8 cellular contexts compared by ENCODE assay signal in genomic region chr7:141014091-141014490, GRCh38. TPM values are rescaled to one million over a fixed set of nuclear protein-coding genes. Genes with fewer than 3 reads are reported as not detected.
DNase-seq lines count a peak whose midpoint lies in the region; ATAC-seq, FAIRE-seq and TF ChIP-seq lines count a peak whose summit lies in the region.

No MANE protein-coding gene starts in this region.

- no peak overlapping the region for H3K18ac ChIP-seq in neuronal stem cell (ENCODE audit: low read length)

- no peak for TF ChIP-seq EP300 in esophagus muscularis mucosa (IDR thresholded peaks at IDR 0.05)

- FAIRE-seq in H54 (lab: Jason Lieb, UNC) = no peak

- H2AK5ac ChIP-seq in neuronal stem cell (ENCODE audit: low read depth, low read length) = no peak overlapping the region

- ATAC-seq in HG02571 (IDR thresholded peaks at IDR 0.05; ENCODE audit: unreplicated experiment) = peak; percentile 1
- peak; percentile 4 for ATAC-seq in RWPE2 (ENCODE audit: low read depth)

- intact Hi-C loops in esophagus muscularis mucosa (cut with DNase I) = loop anchor here (1.0 to 10.0 kb wide), 3 partner anchors 202 to 531 kb away; partner anchors contain the start of gene NDUFB2

- H3K9ac ChIP-seq in neuronal stem cell (ENCODE audit: low read depth, low read length, poor library complexity) = no peak overlapping the region

- H3K23ac ChIP-seq in neuronal stem cell (ENCODE audit: low read depth, low read length, poor library complexity) = no peak overlapping the region

- no peak overlapping the region for H4K8ac ChIP-seq in neuronal stem cell (ENCODE audit: low read depth, low read length)

- TF ChIP-seq POLR2A in esophagus muscularis mucosa (IDR thresholded peaks at IDR 0.05; ENCODE audit: low read depth) (no peak), H54 (IDR thresholded peaks at IDR 0.05; ENCODE audit: low read depth, low read length) (no peak)

- no peak for DNase-seq in GM12864 (ENCODE audit: low read depth)
- DNase-seq in RWPE2 (ENCODE audit: low spot score) = no peak
- DNase-seq in esophagus muscularis mucosa (ENCODE audit: extremely low spot score) = no peak
- peak; percentile 23 for DNase-seq in neuronal stem cell (ENCODE audit: low spot score)
- DNase-seq in SKM-1 treated with dmso at 0.1 percent for 144 hours (lab: John Stamatoyannopoulos, UW; ENCODE audit: unreplicated experiment) = no peak
- DNase-seq in NCI-H146 (lab: John Stamatoyannopoulos, UW) = no peak
- DNase-seq in H54 (ENCODE audit: insufficient read length, low spot score) = no peak

- H3K9me3 ChIP-seq in RWPE2 (ENCODE audit: severe bottlenecking) (no peaks in the 10 kb centered on the region), esophagus muscularis mucosa (no peaks in the 10 kb centered on the region), neuronal stem cell (replicated peaks in 1 of 2; ENCODE audit: control insufficient read depth in 2 of 2, insufficient read depth in 1 of 2, low read depth in 1 of 2, low read length in 2 of 2) (no peaks in the 10 kb centered on the region)

- no peaks in the 10 kb centered on the region for H3K27me3 ChIP-seq in RWPE2 (ENCODE audit: insufficient read depth, poor library complexity, severe bottlenecking)
- H3K27me3 ChIP-seq in esophagus muscularis mucosa = no peaks in the 10 kb centered on the region
- H3K27me3 ChIP-seq in neuronal stem cell (ENCODE audit: control insufficient read depth in 3 of 3, insufficient read depth in 3 of 3, low read depth in 1 of 3, low read length in 3 of 3) = no peaks in the 10 kb centered on the region

- peaks cover 20% of the 10 kb centered on the region for H3K36me3 ChIP-seq in RWPE2 (ENCODE audit: low read depth)
- peaks cover 8 to 15% (median 12%) of the 10 kb centered on the region in 4 donors for H3K36me3 ChIP-seq in esophagus muscularis mucosa
- H3K36me3 ChIP-seq in neuronal stem cell (replicated peaks in 1 of 2; ENCODE audit: control insufficient read depth in 2 of 2, insufficient read depth in 2 of 2, low read length in 2 of 2) = peaks cover 0 to 15% of the 10 kb centered on the region in 2 donors

- peak overlapping the region; percentile 61 for H3K4me2 ChIP-seq in neuronal stem cell (ENCODE audit: insufficient read depth, low read length, poor library complexity, severe bottlenecking)

- H2BK12ac ChIP-seq in neuronal stem cell (ENCODE audit: low read length) = no peak overlapping the region

- H3K4me1 ChIP-seq in RWPE2 (ENCODE audit: insufficient read depth, poor library complexity, severe bottlenecking) = peaks cover 5% of the 10 kb centered on the region
- H3K4me1 ChIP-seq in esophagus muscularis mucosa = peaks cover 11 to 24% (median 14%) of the 10 kb centered on the region in 4 donors
- peaks cover 3 to 9% of the 10 kb centered on the region in 2 donors for H3K4me1 ChIP-seq in neuronal stem cell (ENCODE audit: control insufficient read depth in 2 of 2, insufficient read depth in 1 of 2, low read depth in 1 of 2, low read length in 2 of 2)

- no peak overlapping the region for H3K4ac ChIP-seq in neuronal stem cell (ENCODE audit: low read length)

- no peak overlapping the region for H2BK5ac ChIP-seq in neuronal stem cell (ENCODE audit: low read length)

- H2AFZ ChIP-seq in neuronal stem cell (ENCODE audit: low read length) = peak overlapping the region; percentile 93

- H3K27ac ChIP-seq in RWPE2 (ENCODE audit: poor library complexity, severe bottlenecking) = peak overlapping the region; percentile 23
- peak overlapping the region; percentile 86 to 91 (median 86) for H3K27ac ChIP-seq in esophagus muscularis mucosa (replicated peaks in 1 of 4)
- H3K27ac ChIP-seq in neuronal stem cell (replicated peaks; ENCODE audit: low read length) = no peak overlapping the region

- 10% methylated on average over 13 of the region's 13 CpGs for WGBS in esophagus muscularis mucosa
- no CpG with 5 or more reads among the region's 13 CpGs for WGBS in neuronal stem cell (ENCODE audit: extremely low coverage in 2 of 2, insufficient read length in 2 of 2, insufficient replicate concordance in 1 of 2), 2 donors

- no peak overlapping the region for H4K91ac ChIP-seq in neuronal stem cell (ENCODE audit: low read depth, low read length, poor library complexity)

- no peaks in the 10 kb centered on the region for H3K79me1 ChIP-seq in neuronal stem cell (ENCODE audit: low read depth, low read length)

- TF ChIP-seq CTCF in GM12864 (IDR thresholded peaks at IDR 0.05; ENCODE audit: low read depth, low read length, missing control alignments) (no peak), RWPE2 (IDR thresholded peaks at IDR 0.05; ENCODE audit: poor library complexity, severe bottlenecking) (no peak), esophagus muscularis mucosa (IDR thresholded peaks at IDR 0.05) (no peak)

- H3K4me3 ChIP-seq in GM12864 (ENCODE audit: low read depth, low read length) (peak overlapping the region; percentile 85), RWPE2 (ENCODE audit: severe bottlenecking) (peak overlapping the region; percentile 72), esophagus muscularis mucosa (peak overlapping the region; percentile 65 to 80 (median 68)), neuronal stem cell (ENCODE audit: low read length in 2 of 2) (peak overlapping the region; percentile 73 to 84)

- H2BK15ac ChIP-seq in neuronal stem cell (ENCODE audit: low read length) = no peak overlapping the region

- no peak overlapping the region for H3K14ac ChIP-seq in neuronal stem cell (ENCODE audit: low read length)

- no peak overlapping the region for H2BK120ac ChIP-seq in neuronal stem cell (ENCODE audit: low read depth, low read length)

RNA-seq across cellular contexts. Expression of gene MRPS33, which starts 0.7 kb away (rescaled TPM):
- 10 to 100 TPM; 13.6 to 27.8 (median 25.3) TPM for total RNA-seq in esophagus muscularis mucosa
- polyA plus RNA-seq in neuronal stem cell (2013, experiment 1 of 2) = 77.3 TPM
- 69.8 TPM for polyA plus RNA-seq in neuronal stem cell (2013, experiment 2 of 2)

RNA-seq across cellular contexts. Expression of gene TMEM178B, which starts 59.8 kb away (rescaled TPM):
- total RNA-seq in esophagus muscularis mucosa = 1 to 10 TPM in 2 of 4 donors, under 1 TPM in 2; 0.42 to 2.5 (median 0.92) TPM
- 4.0 TPM for polyA plus RNA-seq in neuronal stem cell (2013, experiment 1 of 2)
- polyA plus RNA-seq in neuronal stem cell (2013, experiment 2 of 2) = 4.4 TPM
